In the genomic region with DNA sequence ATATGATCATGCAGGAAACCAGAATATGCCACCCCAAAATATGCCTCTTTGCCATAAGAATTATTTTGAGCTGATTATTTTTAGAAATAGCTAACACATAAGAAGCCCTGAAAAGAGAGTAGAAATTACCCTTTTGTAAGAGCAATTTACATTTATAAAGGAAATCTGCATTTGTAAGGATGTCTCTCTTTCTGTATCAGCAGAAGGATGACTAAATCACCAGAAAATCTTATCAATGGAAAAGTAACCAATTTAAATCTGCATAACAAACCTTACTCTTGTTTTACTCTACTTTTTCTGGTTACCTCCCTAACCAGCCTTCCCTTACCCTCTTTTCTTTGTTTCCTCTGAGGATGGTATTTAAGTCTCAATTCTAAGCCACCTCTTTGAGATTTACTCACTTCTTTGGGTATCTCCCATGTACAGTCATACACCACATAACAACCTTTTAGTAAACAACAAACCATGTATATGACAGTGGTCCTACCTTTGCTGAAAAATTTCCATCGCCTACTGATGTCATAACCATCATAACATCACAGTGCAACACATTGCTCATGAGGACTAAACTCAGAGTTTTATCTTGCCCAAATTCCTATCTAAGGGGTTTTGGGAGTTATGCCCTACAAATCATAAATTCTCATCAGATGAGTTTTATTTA, we compare ENCODE assay signal across 1 cellular context.
TF ChIP-seq lines count a peak whose summit lies in the region.

No MANE protein-coding gene starts in this region.

TF ChIP-seq in H1, 55 proteins besides CTCF, POLR2A, EP300 and RAD21:
- TF ChIP-seq HDAC2 (IDR thresholded peaks at IDR 0.05; ENCODE audit: borderline replicate concordance in 1 of 2, low read depth in 2 of 2, low read length in 2 of 2) (no peak), CEBPB (IDR thresholded peaks at IDR 0.05; ENCODE audit: low read depth, low read length) (no peak), SAP30 (IDR thresholded peaks at IDR 0.05; ENCODE audit: insufficient read depth, insufficient replicate concordance, low read length) (no peak), CBX8 (IDR thresholded peaks at IDR 0.05; ENCODE audit: borderline replicate concordance, low read depth, low read length) (no peak), MAFK (IDR thresholded peaks at IDR 0.05; ENCODE audit: low read depth, low read length) (no peak), KDM5A (IDR thresholded peaks at IDR 0.05; ENCODE audit: low read length) (no peak), BCL11A (IDR thresholded peaks at IDR 0.05; ENCODE audit: low read depth in 2 of 2, low read length in 2 of 2) (no peak)
- TF ChIP-seq, protein P1, sequence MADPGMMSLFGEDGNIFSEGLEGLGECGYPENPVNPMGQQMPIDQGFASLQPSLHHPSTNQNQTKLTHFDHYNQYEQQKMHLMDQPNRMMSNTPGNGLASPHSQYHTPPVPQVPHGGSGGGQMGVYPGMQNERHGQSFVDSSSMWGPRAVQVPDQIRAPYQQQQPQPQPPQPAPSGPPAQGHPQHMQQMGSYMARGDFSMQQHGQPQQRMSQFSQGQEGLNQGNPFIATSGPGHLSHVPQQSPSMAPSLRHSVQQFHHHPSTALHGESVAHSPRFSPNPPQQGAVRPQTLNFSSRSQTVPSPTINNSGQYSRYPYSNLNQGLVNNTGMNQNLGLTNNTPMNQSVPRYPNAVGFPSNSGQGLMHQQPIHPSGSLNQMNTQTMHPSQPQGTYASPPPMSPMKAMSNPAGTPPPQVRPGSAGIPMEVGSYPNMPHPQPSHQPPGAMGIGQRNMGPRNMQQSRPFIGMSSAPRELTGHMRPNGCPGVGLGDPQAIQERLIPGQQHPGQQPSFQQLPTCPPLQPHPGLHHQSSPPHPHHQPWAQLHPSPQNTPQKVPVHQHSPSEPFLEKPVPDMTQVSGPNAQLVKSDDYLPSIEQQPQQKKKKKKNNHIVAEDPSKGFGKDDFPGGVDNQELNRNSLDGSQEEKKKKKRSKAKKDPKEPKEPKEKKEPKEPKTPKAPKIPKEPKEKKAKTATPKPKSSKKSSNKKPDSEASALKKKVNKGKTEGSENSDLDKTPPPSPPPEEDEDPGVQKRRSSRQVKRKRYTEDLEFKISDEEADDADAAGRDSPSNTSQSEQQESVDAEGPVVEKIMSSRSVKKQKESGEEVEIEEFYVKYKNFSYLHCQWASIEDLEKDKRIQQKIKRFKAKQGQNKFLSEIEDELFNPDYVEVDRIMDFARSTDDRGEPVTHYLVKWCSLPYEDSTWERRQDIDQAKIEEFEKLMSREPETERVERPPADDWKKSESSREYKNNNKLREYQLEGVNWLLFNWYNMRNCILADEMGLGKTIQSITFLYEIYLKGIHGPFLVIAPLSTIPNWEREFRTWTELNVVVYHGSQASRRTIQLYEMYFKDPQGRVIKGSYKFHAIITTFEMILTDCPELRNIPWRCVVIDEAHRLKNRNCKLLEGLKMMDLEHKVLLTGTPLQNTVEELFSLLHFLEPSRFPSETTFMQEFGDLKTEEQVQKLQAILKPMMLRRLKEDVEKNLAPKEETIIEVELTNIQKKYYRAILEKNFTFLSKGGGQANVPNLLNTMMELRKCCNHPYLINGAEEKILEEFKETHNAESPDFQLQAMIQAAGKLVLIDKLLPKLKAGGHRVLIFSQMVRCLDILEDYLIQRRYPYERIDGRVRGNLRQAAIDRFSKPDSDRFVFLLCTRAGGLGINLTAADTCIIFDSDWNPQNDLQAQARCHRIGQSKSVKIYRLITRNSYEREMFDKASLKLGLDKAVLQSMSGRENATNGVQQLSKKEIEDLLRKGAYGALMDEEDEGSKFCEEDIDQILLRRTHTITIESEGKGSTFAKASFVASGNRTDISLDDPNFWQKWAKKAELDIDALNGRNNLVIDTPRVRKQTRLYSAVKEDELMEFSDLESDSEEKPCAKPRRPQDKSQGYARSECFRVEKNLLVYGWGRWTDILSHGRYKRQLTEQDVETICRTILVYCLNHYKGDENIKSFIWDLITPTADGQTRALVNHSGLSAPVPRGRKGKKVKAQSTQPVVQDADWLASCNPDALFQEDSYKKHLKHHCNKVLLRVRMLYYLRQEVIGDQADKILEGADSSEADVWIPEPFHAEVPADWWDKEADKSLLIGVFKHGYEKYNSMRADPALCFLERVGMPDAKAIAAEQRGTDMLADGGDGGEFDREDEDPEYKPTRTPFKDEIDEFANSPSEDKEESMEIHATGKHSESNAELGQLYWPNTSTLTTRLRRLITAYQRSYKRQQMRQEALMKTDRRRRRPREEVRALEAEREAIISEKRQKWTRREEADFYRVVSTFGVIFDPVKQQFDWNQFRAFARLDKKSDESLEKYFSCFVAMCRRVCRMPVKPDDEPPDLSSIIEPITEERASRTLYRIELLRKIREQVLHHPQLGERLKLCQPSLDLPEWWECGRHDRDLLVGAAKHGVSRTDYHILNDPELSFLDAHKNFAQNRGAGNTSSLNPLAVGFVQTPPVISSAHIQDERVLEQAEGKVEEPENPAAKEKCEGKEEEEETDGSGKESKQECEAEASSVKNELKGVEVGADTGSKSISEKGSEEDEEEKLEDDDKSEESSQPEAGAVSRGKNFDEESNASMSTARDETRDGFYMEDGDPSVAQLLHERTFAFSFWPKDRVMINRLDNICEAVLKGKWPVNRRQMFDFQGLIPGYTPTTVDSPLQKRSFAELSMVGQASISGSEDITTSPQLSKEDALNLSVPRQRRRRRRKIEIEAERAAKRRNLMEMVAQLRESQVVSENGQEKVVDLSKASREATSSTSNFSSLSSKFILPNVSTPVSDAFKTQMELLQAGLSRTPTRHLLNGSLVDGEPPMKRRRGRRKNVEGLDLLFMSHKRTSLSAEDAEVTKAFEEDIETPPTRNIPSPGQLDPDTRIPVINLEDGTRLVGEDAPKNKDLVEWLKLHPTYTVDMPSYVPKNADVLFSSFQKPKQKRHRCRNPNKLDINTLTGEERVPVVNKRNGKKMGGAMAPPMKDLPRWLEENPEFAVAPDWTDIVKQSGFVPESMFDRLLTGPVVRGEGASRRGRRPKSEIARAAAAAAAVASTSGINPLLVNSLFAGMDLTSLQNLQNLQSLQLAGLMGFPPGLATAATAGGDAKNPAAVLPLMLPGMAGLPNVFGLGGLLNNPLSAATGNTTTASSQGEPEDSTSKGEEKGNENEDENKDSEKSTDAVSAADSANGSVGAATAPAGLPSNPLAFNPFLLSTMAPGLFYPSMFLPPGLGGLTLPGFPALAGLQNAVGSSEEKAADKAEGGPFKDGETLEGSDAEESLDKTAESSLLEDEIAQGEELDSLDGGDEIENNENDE (IDR thresholded peaks at IDR 0.05; ENCODE audit: insufficient replicate concordance, low read length), result peak; percentile 61
- TF ChIP-seq, protein P2, sequence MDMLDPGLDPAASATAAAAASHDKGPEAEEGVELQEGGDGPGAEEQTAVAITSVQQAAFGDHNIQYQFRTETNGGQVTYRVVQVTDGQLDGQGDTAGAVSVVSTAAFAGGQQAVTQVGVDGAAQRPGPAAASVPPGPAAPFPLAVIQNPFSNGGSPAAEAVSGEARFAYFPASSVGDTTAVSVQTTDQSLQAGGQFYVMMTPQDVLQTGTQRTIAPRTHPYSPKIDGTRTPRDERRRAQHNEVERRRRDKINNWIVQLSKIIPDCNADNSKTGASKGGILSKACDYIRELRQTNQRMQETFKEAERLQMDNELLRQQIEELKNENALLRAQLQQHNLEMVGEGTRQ (IDR thresholded peaks at IDR 0.05; ENCODE audit: low read length), result no peak
TF ChIP-seq in H1: peak in this region for 1.
